Comparison of ENCODE assay signal across 8 cellular contexts in genomic region chr19:2477732-2478191, GRCh38. TPM values are rescaled to one million over a fixed set of nuclear protein-coding genes. Genes with fewer than 3 reads are reported as not detected.
DNase-seq lines count a peak whose midpoint lies in the region; ATAC-seq and TF ChIP-seq lines count a peak whose summit lies in the region.

No MANE protein-coding gene starts in this region.

- peak overlapping the region; percentile 76 for H3K27ac ChIP-seq in RWPE2 (ENCODE audit: poor library complexity, severe bottlenecking)
- H3K27ac ChIP-seq in colonic mucosa = peak overlapping the region; percentile 88

- TF ChIP-seq CTCF in GM12864 (IDR thresholded peaks at IDR 0.05; ENCODE audit: low read depth, low read length, missing control alignments) (no peak), RWPE2 (IDR thresholded peaks at IDR 0.05; ENCODE audit: poor library complexity, severe bottlenecking) (no peak), colonic mucosa (IDR thresholded peaks at IDR 0.05) (no peak), type B pancreatic cell (conservative IDR thresholded peaks at IDR 0.05) (no peak)

- H3K4me3 Mint-ChIP-seq in memory B cell = peak overlapping the region; percentile 96
- peak overlapping the region; percentile 97 for H3K4me3 Mint-ChIP-seq in type B pancreatic cell

- H3K4me1 ChIP-seq in RWPE2 (ENCODE audit: insufficient read depth, poor library complexity, severe bottlenecking) = no peaks in the 10 kb centered on the region
- no peaks in the 10 kb centered on the region for H3K4me1 ChIP-seq in colonic mucosa

- H3K27me3 Mint-ChIP-seq in memory B cell (no peaks in the 10 kb centered on the region), type B pancreatic cell (peaks cover 43% of the 10 kb centered on the region)

- no peaks in the 10 kb centered on the region for H3K27me3 ChIP-seq in RWPE2 (ENCODE audit: insufficient read depth, poor library complexity, severe bottlenecking)
- no peaks in the 10 kb centered on the region for H3K27me3 ChIP-seq in colonic mucosa

- H3K9me3 Mint-ChIP-seq in memory B cell (peaks cover 3% of the 10 kb centered on the region), type B pancreatic cell (no peaks in the 10 kb centered on the region)

- H3K4me1 Mint-ChIP-seq in memory B cell = peaks cover 32% of the 10 kb centered on the region
- peaks cover 14% of the 10 kb centered on the region for H3K4me1 Mint-ChIP-seq in type B pancreatic cell (ENCODE audit: unreplicated experiment)

- H3K36me3 ChIP-seq in RWPE2 (ENCODE audit: low read depth) (peaks cover 23% of the 10 kb centered on the region), colonic mucosa (no peaks in the 10 kb centered on the region)

- peak overlapping the region; percentile 93 for H3K27ac Mint-ChIP-seq in memory B cell
- H3K27ac Mint-ChIP-seq in type B pancreatic cell = peak overlapping the region; percentile 95

- intact Hi-C loops in colonic mucosa (cut with DNase I) = loop anchor here (5.0 kb wide), 1 partner anchor 65 kb away; no protein-coding TSS in a partner anchor

- H3K4me3 ChIP-seq in GM12864 (ENCODE audit: low read depth, low read length) (peak overlapping the region; percentile 90), RWPE2 (ENCODE audit: severe bottlenecking) (peak overlapping the region; percentile 89), colonic mucosa (peak overlapping the region; percentile 73)

- H3K9me3 ChIP-seq in RWPE2 (ENCODE audit: severe bottlenecking) (no peaks in the 10 kb centered on the region), colonic mucosa (no peaks in the 10 kb centered on the region)

- DNase-seq in GM12864 (ENCODE audit: low read depth) = no peak
- DNase-seq in RWPE2 (ENCODE audit: low spot score) = no peak
- peak; percentile 61 for DNase-seq in colonic mucosa
- peak in 1 of 2 donors; percentile 44 for DNase-seq in memory B cell (ENCODE audit: low spot score in 2 of 2)
- no peak for DNase-seq in type B pancreatic cell (ENCODE audit: extremely low spot score, unreplicated experiment)
- no peak for DNase-seq in T-helper 9 cell

- H3K9ac ChIP-seq in colonic mucosa (ENCODE audit: low read depth in 2 of 2, low read length in 2 of 2) = peak overlapping the region; percentile 87 to 99

- no peaks in the 10 kb centered on the region for H3K36me3 Mint-ChIP-seq in memory B cell
- H3K36me3 Mint-ChIP-seq in type B pancreatic cell = no peaks in the 10 kb centered on the region

- ATAC-seq in RWPE2 (ENCODE audit: low read depth) = peak; percentile 15; the same call in 1 of the 3 replicates
- ATAC-seq in memory B cell (ENCODE audit: low read depth) = no peak
- no peak for ATAC-seq in GM21515 (IDR thresholded peaks at IDR 0.05; ENCODE audit: unreplicated experiment)
- no peak for ATAC-seq in GM18511 (IDR thresholded peaks at IDR 0.05; ENCODE audit: unreplicated experiment)

RNA-seq across cellular contexts. Expression of gene GADD45B, which starts 1.8 kb away (rescaled TPM):
- total RNA-seq in colonic mucosa (10 to 100 TPM; 17.5 to 21.6 TPM), type B pancreatic cell (ENCODE audit: low replicate concordance) (31.1 and 67.3 TPM in 2 replicates)

RNA-seq across cellular contexts. Expression of gene LMNB2, which starts 21.0 kb away (rescaled TPM):
- total RNA-seq in colonic mucosa = 100 to 1,000 TPM in 1 of 2 donors, 10 to 100 TPM in 1; 35.6 to 186 TPM
- total RNA-seq in type B pancreatic cell (ENCODE audit: low replicate concordance) = 63.6 and 116 TPM in 2 replicates

RNA-seq across cellular contexts. Expression of gene TIMM13, which starts 50.4 kb away (rescaled TPM):
- total RNA-seq in colonic mucosa (100 to 1,000 TPM; 100 to 252 TPM), type B pancreatic cell (ENCODE audit: low replicate concordance) (132 and 139 TPM in 2 replicates)
